Comparison of ENCODE assay signal across 11 cellular contexts in genomic region chr1:212754193-212754592, GRCh38. TPM values are rescaled to one million over a fixed set of nuclear protein-coding genes. Genes with fewer than 3 reads are reported as not detected.
A peak's percentile ranks its signal among the peaks of the same experiment; 100 is the strongest.
DNase-seq lines count a peak whose midpoint lies in the region; ATAC-seq and TF ChIP-seq lines count a peak whose summit lies in the region.
"Had no signal": no experiment of that assay in that cellular context is flagged by ENCODE, and none has a peak within 500 bp of the region (broad histone marks: within the 10 kb centered on the region; RNA-seq: fewer than 3 reads in every experiment).

No MANE protein-coding gene starts in this region.

- H2AK5ac ChIP-seq in H9 (ENCODE audit: insufficient read length, low read length): no peak overlapping the region

- H3K4me3 ChIP-seq in OCI-LY1 (ENCODE audit: low read depth, low read length, poor library complexity, severe bottlenecking): no peak overlapping the region
- peak overlapping the region; percentile 23 for H3K4me3 ChIP-seq in naive thymus-derived CD4-positive, alpha-beta T cell (ENCODE audit: low read length)
- H3K4me3 ChIP-seq: stomach had no signal

- no peak overlapping the region for H2BK5ac ChIP-seq in H9 (ENCODE audit: insufficient read length, low read length)

- H3K9me3 ChIP-seq in H9 (ENCODE audit: control insufficient read depth, low read depth, low read length) (no peaks in the 10 kb centered on the region), OCI-LY1 (ENCODE audit: low read length) (no peaks in the 10 kb centered on the region)
- no peaks in the 10 kb centered on the region for H3K9me3 ChIP-seq in naive thymus-derived CD4-positive, alpha-beta T cell (ENCODE audit: control insufficient read depth in 2 of 3, low read length in 3 of 3)
- H3K9me3 ChIP-seq: stomach had no signal

- H3K4me1 Mint-ChIP-seq in activated CD8-positive, alpha-beta memory T cell treated with anti-CD3 and anti-CD28 coated beads, Interleukin-2, amount 10 ng/mL, durations not matched to agents 7 days and 5 days: peaks cover 54% of the 10 kb centered on the region
- H3K4me1 Mint-ChIP-seq in H9: peaks cover 26 to 27% of the 10 kb centered on the region in 2 experiments
- peaks cover 30 to 85% (median 56%) of the 10 kb centered on the region in 7 donors for H3K4me1 Mint-ChIP-seq in naive thymus-derived CD4-positive, alpha-beta T cell

- H2BK20ac ChIP-seq in H9 (ENCODE audit: low read depth, low read length, poor library complexity, severe bottlenecking): no peak overlapping the region

- H3K9me3 Mint-ChIP-seq in activated CD8-positive, alpha-beta memory T cell treated with anti-CD3 and anti-CD28 coated beads, Interleukin-2, amount 10 ng/mL, durations not matched to agents 7 days and 5 days (ENCODE audit: low read depth): no peaks in the 10 kb centered on the region
- no peaks in the 10 kb centered on the region for H3K9me3 Mint-ChIP-seq in H9
- no peaks in the 10 kb centered on the region for H3K9me3 Mint-ChIP-seq in naive thymus-derived CD4-positive, alpha-beta T cell

- H3K56ac ChIP-seq in H9 (ENCODE audit: insufficient read length, low read depth, low read length): no peak overlapping the region

- POLR2A ChIA-PET in naive thymus-derived CD4-positive, alpha-beta T cell (lab: Charles Lee): interaction anchor here (1.1 to 3.8 kb wide), 3 partner anchors 10 to 57 kb away, joined by 3 to 21 read pairs (median 5); no protein-coding TSS in a partner anchor

- no peak overlapping the region for H3K18ac ChIP-seq in H9 (ENCODE audit: insufficient read length, low read depth, low read length)

- H3K27me3 ChIP-seq in H9 (ENCODE audit: insufficient read depth, low read length): no peaks in the 10 kb centered on the region
- no peaks in the 10 kb centered on the region for H3K27me3 ChIP-seq in OCI-LY1 (ENCODE audit: insufficient read depth, low read length)
- H3K27me3 ChIP-seq in naive thymus-derived CD4-positive, alpha-beta T cell (ENCODE audit: control insufficient read depth in 2 of 2, insufficient read depth in 2 of 2, low read length in 2 of 2): no peaks in the 10 kb centered on the region
- H3K27me3 ChIP-seq: stomach had no signal

- H3F3A ChIP-seq in OCI-LY1 (ENCODE audit: insufficient read depth, low read length): no peaks in the 10 kb centered on the region

- no peak overlapping the region for H3K14ac ChIP-seq in H9 (ENCODE audit: insufficient read depth, low read length)

- H3K27me3 Mint-ChIP-seq in activated CD8-positive, alpha-beta memory T cell treated with anti-CD3 and anti-CD28 coated beads, Interleukin-2, amount 10 ng/mL, durations not matched to agents 7 days and 5 days: no peaks in the 10 kb centered on the region
- H3K27me3 Mint-ChIP-seq in H9 (ENCODE audit: low read depth): no peaks in the 10 kb centered on the region
- no peaks in the 10 kb centered on the region for H3K27me3 Mint-ChIP-seq in naive thymus-derived CD4-positive, alpha-beta T cell
- H3K27me3 Mint-ChIP-seq: brain had no signal

- H2BK15ac ChIP-seq in H9 (ENCODE audit: low read depth, low read length): no peak overlapping the region

- no peak overlapping the region for H3K27ac ChIP-seq in H9 (ENCODE audit: insufficient read length, low read depth, low read length)
- H3K27ac ChIP-seq in OCI-LY1 (ENCODE audit: low read depth, low read length, poor library complexity, severe bottlenecking): peak overlapping the region; percentile 8
- peak overlapping the region; percentile 63 for H3K27ac ChIP-seq in naive thymus-derived CD4-positive, alpha-beta T cell (ENCODE audit: low read depth, low read length)

- H3K23me2 ChIP-seq in H9 (ENCODE audit: insufficient read length, low read depth, low read length, poor library complexity, severe bottlenecking): no peaks in the 10 kb centered on the region

- H3K9ac ChIP-seq in H9 (ENCODE audit: extremely low read depth, insufficient read length, low read length) (no peak overlapping the region), OCI-LY1 (ENCODE audit: low read length) (no peak overlapping the region)

- no peaks in the 10 kb centered on the region for H3K9me2 ChIP-seq in OCI-LY1 (ENCODE audit: low read depth, low read length)

- ATAC-seq in activated CD8-positive, alpha-beta memory T cell treated with anti-CD3 and anti-CD28 coated beads, Interleukin-2, amount 10 ng/mL, durations not matched to agents 7 days and 5 days: no peak
- ATAC-seq in naive thymus-derived CD4-positive, alpha-beta T cell: peak; percentile 54
- ATAC-seq in HG02588 (IDR thresholded peaks at IDR 0.05; ENCODE audit: unreplicated experiment): no peak

- H3K4me1 ChIP-seq in H9 (ENCODE audit: insufficient read depth, low read length) (peaks cover 4% of the 10 kb centered on the region; the same call in 1 of the 2 replicates), OCI-LY1 (ENCODE audit: insufficient read depth, low read length, severe bottlenecking) (peaks cover 22% of the 10 kb centered on the region)
- H3K4me1 ChIP-seq in naive thymus-derived CD4-positive, alpha-beta T cell (ENCODE audit: control insufficient read depth in 2 of 2, insufficient read depth in 2 of 2, low read length in 2 of 2): peaks cover 5 to 36% of the 10 kb centered on the region in 2 donors

- no peak overlapping the region for H2BK12ac ChIP-seq in H9 (ENCODE audit: insufficient read length, low read depth, low read length)

- peak overlapping the region; percentile 39 for H3K27ac Mint-ChIP-seq in activated CD8-positive, alpha-beta memory T cell treated with anti-CD3 and anti-CD28 coated beads, Interleukin-2, amount 10 ng/mL, durations not matched to agents 7 days and 5 days
- H3K27ac Mint-ChIP-seq in H9: peak overlapping the region in 1 of 3 experiments; percentile 59; a peak in 2 of 7 replicates
- peak overlapping the region in 8 of 9 donors; percentile 69 to 93 (median 88) for H3K27ac Mint-ChIP-seq in naive thymus-derived CD4-positive, alpha-beta T cell

- no peak for TF ChIP-seq CTCF in H9 (conservative IDR thresholded peaks at IDR 0.05)
- TF ChIP-seq CTCF in OCI-LY1 (IDR thresholded peaks at IDR 0.05; ENCODE audit: low read length): no peak

- H4K8ac ChIP-seq in H9 (replicated peaks; ENCODE audit: insufficient read length, low read depth, low read length): no peak overlapping the region

- CTCF ChIA-PET in activated CD8-positive, alpha-beta memory T cell treated with anti-CD3 and anti-CD28 coated beads, Interleukin-2, amount 10 ng/mL, durations not matched to agents 7 days and 5 days (lab: Charles Lee): interaction anchor here (0.8 to 7.5 kb wide), 10 partner anchors 15 to 298 kb away, joined by 3 to 60 read pairs (median 6); partner anchors contain the start of gene BATF3
- CTCF ChIA-PET in naive thymus-derived CD4-positive, alpha-beta T cell (lab: Charles Lee): interaction anchor here (0.5 to 5.9 kb wide), 5 partner anchors 10 to 89 kb away, joined by 4 to 18 read pairs (median 5); no protein-coding TSS in a partner anchor

- no peaks in the 10 kb centered on the region for H3K79me2 ChIP-seq in H9 (ENCODE audit: insufficient read depth, low read length)
- no peaks in the 10 kb centered on the region; the same call in 1 of the 2 replicates for H3K79me2 ChIP-seq in OCI-LY1 (ENCODE audit: insufficient read depth, low read length)

- H2BK120ac ChIP-seq in H9 (ENCODE audit: low read depth, low read length, poor library complexity, severe bottlenecking): no peak overlapping the region

- H3K79me1 ChIP-seq in H9 (ENCODE audit: insufficient read depth, low read depth, low read length, poor library complexity, severe bottlenecking): peaks cover 2% of the 10 kb centered on the region

- H3K23ac ChIP-seq in H9 (ENCODE audit: insufficient read length, low read depth, low read length): no peak overlapping the region

- no peaks in the 10 kb centered on the region for H3K36me3 ChIP-seq in OCI-LY1 (ENCODE audit: insufficient read depth, low read length)
- H3K36me3 ChIP-seq in naive thymus-derived CD4-positive, alpha-beta T cell (ENCODE audit: control insufficient read depth in 2 of 3, insufficient read depth in 3 of 3, low read length in 3 of 3): no peaks in the 10 kb centered on the region

- peaks cover 6% of the 10 kb centered on the region for H3K36me3 Mint-ChIP-seq in activated CD8-positive, alpha-beta memory T cell treated with anti-CD3 and anti-CD28 coated beads, Interleukin-2, amount 10 ng/mL, durations not matched to agents 7 days and 5 days
- peaks cover 0 to 6% (median 3%) of the 10 kb centered on the region in 3 experiments; a peak in 2 of 7 replicates for H3K36me3 Mint-ChIP-seq in H9 (ENCODE audit: insufficient read depth in 1 of 3, low read depth in 3 of 3)
- H3K36me3 Mint-ChIP-seq in naive thymus-derived CD4-positive, alpha-beta T cell: peaks cover 0 to 7% (median 5%) of the 10 kb centered on the region in 5 donors

- no peak overlapping the region for H3T11ph ChIP-seq in H9 (ENCODE audit: low read length)

- no peak overlapping the region for H4K5ac ChIP-seq in H9 (ENCODE audit: insufficient read length, low read depth, low read length)

- no peak overlapping the region for H4K91ac ChIP-seq in H9 (ENCODE audit: insufficient read length, low read depth, low read length)

- intact Hi-C loops in naive thymus-derived CD4-positive, alpha-beta T cell (cut with micrococcal nuclease): loop anchor here in 1 of 2 donors (1.0 to 5.0 kb wide), 5 partner anchors 10 to 147 kb away; partner anchors contain the start of gene ATF3

- no peak overlapping the region for H3K4ac ChIP-seq in H9 (ENCODE audit: low read depth, low read length)

- WGBS in H9 (ENCODE audit: extremely low coverage, insufficient read length, low lambda C conversion rate): no CpG with 5 or more reads among the region's 8 CpGs

- no peaks in the 10 kb centered on the region for H4K20me1 ChIP-seq in H9 (ENCODE audit: control insufficient read depth, insufficient read depth, insufficient read length)
- H4K20me1 ChIP-seq in OCI-LY1 (ENCODE audit: insufficient read depth, low read length): no peaks in the 10 kb centered on the region

- H2AFZ ChIP-seq in H9 (ENCODE audit: low read length) (no peak overlapping the region), OCI-LY1 (ENCODE audit: low read length) (no peak overlapping the region)

- H3K4me2 ChIP-seq in H9 (ENCODE audit: insufficient read depth, insufficient read length, low read length): no peak overlapping the region
- H3K4me2 ChIP-seq in OCI-LY1 (ENCODE audit: low read length): peak overlapping the region; percentile 45; the same call in 1 of the 2 replicates

- DNase-seq in activated CD8-positive, alpha-beta memory T cell treated with anti-CD3 and anti-CD28 coated beads, Interleukin-2, amount 10 ng/mL, durations not matched to agents 7 days and 5 days: no peak
- no peak for DNase-seq in activated CD8-positive, alpha-beta memory T cell treated with anti-CD3 and anti-CD28 coated beads, Interleukin-2, amount 50 U/mL, for 48 hours
- peak; percentile 37 for DNase-seq in H9
- peak in 7 of 9 donors; percentile 24 to 45 (median 35) for DNase-seq in naive thymus-derived CD4-positive, alpha-beta T cell
- DNase-seq in mucosa of gallbladder (ENCODE audit: low spot score): no peak
- no peak for DNase-seq in T-helper 9 cell
- DNase-seq: activated CD4-positive, CD25-positive, alpha-beta regulatory T cell treated with anti-CD3 and anti-CD28 coated beads, Interleukin-2, amount 50 U/mL, for 72 hours; stomach had no signal

- peak overlapping the region; percentile 14 for H3K4me3 Mint-ChIP-seq in activated CD8-positive, alpha-beta memory T cell treated with anti-CD3 and anti-CD28 coated beads, Interleukin-2, amount 10 ng/mL, durations not matched to agents 7 days and 5 days
- H3K4me3 Mint-ChIP-seq in H9: no peak overlapping the region
- H3K4me3 Mint-ChIP-seq in naive thymus-derived CD4-positive, alpha-beta T cell: peak overlapping the region; percentile 5 to 84 (median 77)

RNA-seq across cellular contexts. Expression of gene NSL1, which starts 37.4 kb away (rescaled TPM):
- 10 to 100 TPM; 39.7 to 48.5 TPM for total RNA-seq in activated CD8-positive, alpha-beta memory T cell treated with anti-CD3 and anti-CD28 coated beads, Interleukin-2, amount 10 ng/mL, durations not matched to agents 7 days and 5 days
- total RNA-seq in H9 (2021) (48.3 and 49.3 TPM in 2 replicates), mucosa of gallbladder (29.7 TPM)
- 10 to 100 TPM; 22.3 to 42.3 (median 37.7) TPM for total RNA-seq in naive thymus-derived CD4-positive, alpha-beta T cell
- polyA plus RNA-seq in naive thymus-derived CD4-positive, alpha-beta T cell: 10 to 100 TPM; 77.4 to 79.3 TPM

RNA-seq across cellular contexts. Expression of gene TATDN3, which starts 37.5 kb away (rescaled TPM):
- total RNA-seq in activated CD8-positive, alpha-beta memory T cell treated with anti-CD3 and anti-CD28 coated beads, Interleukin-2, amount 10 ng/mL, durations not matched to agents 7 days and 5 days: 10 to 100 TPM; 13.7 to 22.1 TPM
- total RNA-seq in H9 (2021): 13.8 and 14.2 TPM in 2 replicates
- 10 to 100 TPM; 10.0 to 17.7 (median 13.9) TPM for total RNA-seq in naive thymus-derived CD4-positive, alpha-beta T cell
- 10 to 100 TPM; 16.5 to 19.2 TPM for polyA plus RNA-seq in naive thymus-derived CD4-positive, alpha-beta T cell
- total RNA-seq in mucosa of gallbladder: 10.1 TPM

RNA-seq across cellular contexts. Expression of gene BATF3, which starts 54.6 kb away (rescaled TPM):
- total RNA-seq in activated CD8-positive, alpha-beta memory T cell treated with anti-CD3 and anti-CD28 coated beads, Interleukin-2, amount 10 ng/mL, durations not matched to agents 7 days and 5 days: 100 to 1,000 TPM; 109 to 130 TPM
- total RNA-seq in H9 (2021): 2.1 and 2.2 TPM in 2 replicates
- total RNA-seq in naive thymus-derived CD4-positive, alpha-beta T cell: 10 to 100 TPM in 1 of 5 experiments, 1 to 10 TPM in 3, under 1 TPM in 1; 0.27 to 40.2 (median 1.2) TPM
- polyA plus RNA-seq in naive thymus-derived CD4-positive, alpha-beta T cell: under 1 TPM; 0.69 to 0.98 TPM
- total RNA-seq in mucosa of gallbladder: 4.2 TPM

Comparison
In these comparisons a context has a peak if more than half of its experiments do, and no peak if none do; other contexts are left out.
1. DNase-seq: peak in H9 (single experiment) and naive thymus-derived CD4-positive, alpha-beta T cell (7 of 9); none in activated CD8-positive, alpha-beta memory T cell treated with anti-CD3 and anti-CD28 coated beads, Interleukin-2, amount 10 ng/mL, durations not matched to agents 7 days and 5 days (single experiment), activated CD8-positive, alpha-beta memory T cell treated with anti-CD3 and anti-CD28 coated beads, Interleukin-2, amount 50 U/mL, for 48 hours (single experiment), mucosa of gallbladder (single experiment) and T-helper 9 cell (single experiment).
2. H3K4me3 Mint-ChIP-seq: peak in activated CD8-positive, alpha-beta memory T cell treated with anti-CD3 and anti-CD28 coated beads, Interleukin-2, amount 10 ng/mL, durations not matched to agents 7 days and 5 days (single experiment) and naive thymus-derived CD4-positive, alpha-beta T cell (10 of 10); none in H9 (0 of 2).